ENCODE assay signal across 16 cellular contexts in genomic region chr5:9342161-9342787, GRCh38.
DNase-seq lines count a peak whose midpoint lies in the region; ATAC-seq and TF ChIP-seq lines count a peak whose summit lies in the region.
"Had no signal": no experiment of that assay in that cellular context is flagged by ENCODE, and none has a peak within 500 bp of the region (broad histone marks: within the 10 kb centered on the region; RNA-seq: fewer than 3 reads in every experiment).

No MANE protein-coding gene starts in this region.

- peaks cover 33% of the 10 kb centered on the region for H3K79me2 ChIP-seq in smooth muscle cell (ENCODE audit: low read depth)

- no peaks in the 10 kb centered on the region for H3K9me3 ChIP-seq in RWPE2 (ENCODE audit: severe bottlenecking)
- H3K9me3 ChIP-seq in left lung, result no peaks in the 10 kb centered on the region
- H3K9me3 ChIP-seq in smooth muscle cell (replicated peaks; ENCODE audit: low read depth), result no peaks in the 10 kb centered on the region
- H3K9me3 ChIP-seq: BLaER1, Caco-2 had no signal

- H3K4me1 ChIP-seq in RWPE2 (ENCODE audit: insufficient read depth, poor library complexity, severe bottlenecking), result peaks cover 33% of the 10 kb centered on the region
- H3K4me1 ChIP-seq in left lung, result peaks cover 0 to 4% of the 10 kb centered on the region in 2 donors
- H3K4me1 ChIP-seq in smooth muscle cell (ENCODE audit: low read depth), result peaks cover 4% of the 10 kb centered on the region
- H3K4me1 ChIP-seq: BLaER1 had no signal

- no peak for ATAC-seq in RWPE2 (ENCODE audit: low read depth)
- peak; percentile 44 for ATAC-seq in left lung
- ATAC-seq: GM23338 had no signal

- no peaks in the 10 kb centered on the region for H4K20me1 ChIP-seq in smooth muscle cell (ENCODE audit: low read depth)
- H4K20me1 ChIP-seq: BLaER1 had no signal

- no peak overlapping the region for H3K27ac Mint-ChIP-seq in activated CD4-positive, alpha-beta T cell treated with anti-CD3 and anti-CD28 coated beads, Interleukin-2, amount 10 ng/mL, durations not matched to agents 24 days and 14 days
- H3K27ac Mint-ChIP-seq: CD8-positive, alpha-beta memory T cell; GM23338 had no signal

- H3F3A ChIP-seq in smooth muscle cell (ENCODE audit: low read depth), result peaks cover 14% of the 10 kb centered on the region

- H3K4me3 ChIP-seq in RWPE2 (ENCODE audit: severe bottlenecking) (no peak overlapping the region), left lung (no peak overlapping the region), smooth muscle cell (no peak overlapping the region)
- H3K4me3 ChIP-seq: BLaER1, GM23338 had no signal

- H3K36me3 ChIP-seq in RWPE2 (ENCODE audit: low read depth) (no peaks in the 10 kb centered on the region), left lung (no peaks in the 10 kb centered on the region), smooth muscle cell (ENCODE audit: low read depth) (no peaks in the 10 kb centered on the region)
- H3K36me3 ChIP-seq: BLaER1 had no signal

- no peak overlapping the region for H2AFZ ChIP-seq in smooth muscle cell (ENCODE audit: low read depth)
- H2AFZ ChIP-seq: GM23338 had no signal

- peaks cover 7% of the 10 kb centered on the region for H3K9me3 Mint-ChIP-seq in activated CD4-positive, alpha-beta T cell treated with anti-CD3 and anti-CD28 coated beads, Interleukin-2, amount 10 ng/mL, durations not matched to agents 24 days and 14 days

- 82% methylated on average over 6 of the region's 6 CpGs for WGBS in smooth muscle cell (ENCODE audit: low lambda C conversion rate)

- H3K9ac ChIP-seq in smooth muscle cell (ENCODE audit: low read depth), result no peak overlapping the region
- H3K9ac ChIP-seq: BLaER1 had no signal

- peak; percentile 46 for DNase-seq in NCI-H510A treated with DMSO at 0.1 percent for 48 hours (lab: John Stamatoyannopoulos, UW)
- DNase-seq in NCI-H510A (lab: John Stamatoyannopoulos, UW), result no peak
- DNase-seq in RWPE2 (ENCODE audit: low spot score), result no peak
- no peak for DNase-seq in left lung
- DNase-seq in smooth muscle cell (lab: John Stamatoyannopoulos, UW; ENCODE audit: unreplicated experiment), result no peak
- no peak for DNase-seq in activated CD4-positive, alpha-beta T cell treated with anti-CD3 and anti-CD28 coated beads, Interleukin-2, amount 10 ng/mL, durations not matched to agents 24 days and 14 days
- no peak for DNase-seq in HT-29 (ENCODE audit: low spot score)
- DNase-seq in activated CD4-positive, alpha-beta T cell treated with anti-CD3 and anti-CD28 coated beads, Interleukin-2, amount 50 U/mL, for 1 hour, result no peak
- DNase-seq: 8988T; AML-193; Caco-2; CD8-positive, alpha-beta memory T cell; GF-D8; H7 had no signal

- TF ChIP-seq CTCF in RWPE2 (IDR thresholded peaks at IDR 0.05; ENCODE audit: poor library complexity, severe bottlenecking) (no peak), left lung (IDR thresholded peaks at IDR 0.05) (no peak), smooth muscle cell (IDR thresholded peaks at IDR 0.05; ENCODE audit: borderline replicate concordance, insufficient read depth, poor library complexity, severe bottlenecking) (no peak)

- no peaks in the 10 kb centered on the region for H3K27me3 Mint-ChIP-seq in activated CD4-positive, alpha-beta T cell treated with anti-CD3 and anti-CD28 coated beads, Interleukin-2, amount 10 ng/mL, durations not matched to agents 24 days and 14 days
- H3K27me3 Mint-ChIP-seq: CD8-positive, alpha-beta memory T cell had no signal

- H3K27me3 ChIP-seq in RWPE2 (ENCODE audit: insufficient read depth, poor library complexity, severe bottlenecking) (no peaks in the 10 kb centered on the region), left lung (no peaks in the 10 kb centered on the region), smooth muscle cell (ENCODE audit: low read depth) (no peaks in the 10 kb centered on the region)
- H3K27me3 ChIP-seq: BLaER1 had no signal

- H3K36me3 Mint-ChIP-seq in activated CD4-positive, alpha-beta T cell treated with anti-CD3 and anti-CD28 coated beads, Interleukin-2, amount 10 ng/mL, durations not matched to agents 24 days and 14 days (ENCODE audit: low read depth), result no peaks in the 10 kb centered on the region
- H3K36me3 Mint-ChIP-seq: CD8-positive, alpha-beta memory T cell had no signal

- H3K27ac ChIP-seq in RWPE2 (ENCODE audit: poor library complexity, severe bottlenecking) (peak overlapping the region; percentile 79), left lung (no peak overlapping the region), smooth muscle cell (ENCODE audit: low read depth) (peak overlapping the region; percentile 54)
- H3K27ac ChIP-seq: BLaER1 had no signal

- intact Hi-C loops in left lung (cut with DNase I), result no loop called here
- intact Hi-C loops in activated CD4-positive, alpha-beta T cell treated with anti-CD3 and anti-CD28 coated beads, Interleukin-2, amount 10 ng/mL, durations not matched to agents 24 days and 14 days (cut with micrococcal nuclease), result no loop called here

- no peaks in the 10 kb centered on the region for H3K4me1 Mint-ChIP-seq in activated CD4-positive, alpha-beta T cell treated with anti-CD3 and anti-CD28 coated beads, Interleukin-2, amount 10 ng/mL, durations not matched to agents 24 days and 14 days
- H3K4me1 Mint-ChIP-seq: CD8-positive, alpha-beta memory T cell; GM23338 had no signal

- H3K4me3 Mint-ChIP-seq in activated CD4-positive, alpha-beta T cell treated with anti-CD3 and anti-CD28 coated beads, Interleukin-2, amount 10 ng/mL, durations not matched to agents 24 days and 14 days, result no peak overlapping the region
- H3K4me3 Mint-ChIP-seq: CD8-positive, alpha-beta memory T cell; GM23338 had no signal

- no peak overlapping the region for H3K4me2 ChIP-seq in smooth muscle cell
- H3K4me2 ChIP-seq: BLaER1, GM23338 had no signal

Comparison
In these comparisons a context has a peak if more than half of its experiments do, and no peak if none do; other contexts are left out.
1. H3K27ac ChIP-seq: peak in RWPE2 (single experiment) and smooth muscle cell (single experiment); none in left lung (0 of 2).